ENCODE assay signal across 1 cellular context in genomic region chr9:2846115-2846514, GRCh38.
TF ChIP-seq lines count a peak whose summit lies in the region.

No MANE protein-coding gene starts in this region.

TF ChIP-seq in HepG2, 621 proteins besides CTCF, POLR2A, EP300 and RAD21:
- TF ChIP-seq STAT6 (CRISPR knock-in tag; IDR thresholded peaks at IDR 0.05; ENCODE audit: borderline replicate concordance) (no peak), POGZ (CRISPR knock-in tag; IDR thresholded peaks at IDR 0.05) (no peak), ZNF354B (CRISPR knock-in tag; IDR thresholded peaks at IDR 0.05) (no peak), ARHGAP35 (CRISPR knock-in tag; IDR thresholded peaks at IDR 0.05; ENCODE audit: borderline replicate concordance) (no peak), ZNF629 (CRISPR knock-in tag; conservative IDR thresholded peaks at IDR 0.05) (peak; percentile 76), ZNF512 (CRISPR knock-in tag; IDR thresholded peaks at IDR 0.05) (no peak), ZNF556 (CRISPR knock-in tag; IDR thresholded peaks at IDR 0.05; ENCODE audit: borderline replicate concordance) (no peak), MXD1 (CRISPR knock-in tag; IDR thresholded peaks at IDR 0.05) (no peak)
